ENCODE assay signal across 11 cellular contexts in genomic region chr11:57340228-57340627, GRCh38. TPM values are rescaled to one million over a fixed set of nuclear protein-coding genes. Genes with fewer than 3 reads are reported as not detected.
DNase-seq lines count a peak whose midpoint lies in the region; ATAC-seq, FAIRE-seq and TF ChIP-seq lines count a peak whose summit lies in the region.
"Had no signal": no experiment of that assay in that cellular context is flagged by ENCODE, and none has a peak within 500 bp of the region (broad histone marks: within the 10 kb centered on the region; RNA-seq: fewer than 3 reads in every experiment).

No MANE protein-coding gene starts in this region.

- peak; percentile 52 for TF ChIP-seq RAD21 in HCT116 (IDR thresholded peaks at IDR 0.05; ENCODE audit: low read depth)

- no peaks in the 10 kb centered on the region for H3K36me3 Mint-ChIP-seq in activated naive CD8-positive, alpha-beta T cell treated with anti-CD3 and anti-CD28 coated beads for 36 hours
- H3K36me3 Mint-ChIP-seq: activated CD4-positive, alpha-beta memory T cell treated with anti-CD3 and anti-CD28 coated beads for 36 hours had no signal

- H3K9ac ChIP-seq in HCT116 (ENCODE audit: low read length): no peak overlapping the region

- peaks cover 3% of the 10 kb centered on the region for H3K79me2 ChIP-seq in HCT116 (ENCODE audit: insufficient read depth, low read length)

- no peaks in the 10 kb centered on the region for H3K9me3 Mint-ChIP-seq in activated naive CD8-positive, alpha-beta T cell treated with anti-CD3 and anti-CD28 coated beads for 36 hours
- H3K9me3 Mint-ChIP-seq: activated CD4-positive, alpha-beta memory T cell treated with anti-CD3 and anti-CD28 coated beads for 36 hours had no signal

- FAIRE-seq in GM12892 (lab: Jason Lieb, UNC): no peak

- no peak overlapping the region for H2AFZ ChIP-seq in HCT116 (ENCODE audit: low read depth, low read length, poor library complexity, severe bottlenecking)

- RAD21 ChIA-PET in HCT116 (lab: Charles Lee; ENCODE audit: low non-redundant PET in 1 of 2, low total read pairs in 2 of 2, uncharacterized antibody in 2 of 2, unreplicated experiment in 2 of 2): no interaction called here

- H3K27me3 ChIP-seq in HCT116 (ENCODE audit: insufficient read depth, low read length): no peaks in the 10 kb centered on the region
- H3K27me3 ChIP-seq: thyroid gland had no signal

- no peak overlapping the region for H3K4me2 ChIP-seq in HCT116 (ENCODE audit: low read length)

- H3K27ac Mint-ChIP-seq in activated naive CD8-positive, alpha-beta T cell treated with anti-CD3 and anti-CD28 coated beads for 36 hours: no peak overlapping the region
- H3K27ac Mint-ChIP-seq: activated CD4-positive, alpha-beta memory T cell treated with anti-CD3 and anti-CD28 coated beads for 36 hours had no signal

- no peak overlapping the region for H3K4me3 Mint-ChIP-seq in activated naive CD8-positive, alpha-beta T cell treated with anti-CD3 and anti-CD28 coated beads for 36 hours
- H3K4me3 Mint-ChIP-seq: activated CD4-positive, alpha-beta memory T cell treated with anti-CD3 and anti-CD28 coated beads for 36 hours had no signal

- peaks cover 11% of the 10 kb centered on the region for H3K4me1 Mint-ChIP-seq in activated naive CD8-positive, alpha-beta T cell treated with anti-CD3 and anti-CD28 coated beads for 36 hours

- ATAC-seq in HCT116 (peak; percentile 51), HG02798 (IDR thresholded peaks at IDR 0.05; ENCODE audit: poor library complexity, unreplicated experiment) (no peak), GM21576 (IDR thresholded peaks at IDR 0.05; ENCODE audit: unreplicated experiment) (no peak)

- CTCF ChIA-PET in AG04449 (lab: Yijun Ruan, JAX): interaction anchor here (0.7 to 4.7 kb wide), 11 partner anchors 7 to 498 kb away, joined by 3 to 35 read pairs (median 3); no protein-coding TSS in a partner anchor
- CTCF ChIA-PET in HCT116 (lab: Charles Lee): interaction anchor here (1.2 kb wide), 1 partner anchor 13 kb away, joined by 3 read pairs; no protein-coding TSS in a partner anchor

- H3K9me2 ChIP-seq in HCT116 (ENCODE audit: insufficient read depth): no peaks in the 10 kb centered on the region

- H4K20me1 ChIP-seq in HCT116 (ENCODE audit: insufficient read depth): no peaks in the 10 kb centered on the region

- H3K9me3 ChIP-seq in HCT116 (ENCODE audit: control insufficient read depth in 1 of 2, insufficient read depth in 1 of 2, low read depth in 1 of 2, low read length in 2 of 2): no peaks in the 10 kb centered on the region
- H3K9me3 ChIP-seq: Caco-2, thyroid gland had no signal

- POLR2A ChIA-PET in AG04449 (lab: Yijun Ruan, JAX): no interaction called here
- POLR2A ChIA-PET in HCT116 (lab: Charles Lee): no interaction called here

- no peak for DNase-seq in AG04449 (ENCODE audit: low read depth, low spot score)
- no peak for DNase-seq in HCT116 (ENCODE audit: low read depth, low spot score)
- DNase-seq in RPMI8226: peak; percentile 52
- peak; percentile 29 for DNase-seq in iris pigment epithelial cell (ENCODE audit: low read depth)
- no peak for DNase-seq in activated naive CD8-positive, alpha-beta T cell treated with anti-CD3 and anti-CD28 coated beads for 36 hours
- DNase-seq in GM12892 (ENCODE audit: insufficient read length): no peak
- DNase-seq: activated CD4-positive, alpha-beta memory T cell treated with anti-CD3 and anti-CD28 coated beads for 36 hours; thyroid gland had no signal

- H3K4me3 ChIP-seq in AG04449 (ENCODE audit: low read depth, low read length) (no peak overlapping the region), HCT116 (replicated peaks in 1 of 2; ENCODE audit: low read depth in 1 of 2, low read length in 2 of 2) (no peak overlapping the region)
- H3K4me3 ChIP-seq: thyroid gland had no signal

- H3K36me3 ChIP-seq in HCT116 (ENCODE audit: control insufficient read depth in 1 of 2, insufficient read depth in 2 of 2, low read length in 2 of 2): no peaks in the 10 kb centered on the region
- H3K36me3 ChIP-seq: thyroid gland had no signal

- no TSS peak for BruUV-seq in HCT116 (replicated peaks; lab: Mats Ljungman, UMichigan)

- TF ChIP-seq CTCF in AG04449 (IDR thresholded peaks at IDR 0.05; ENCODE audit: insufficient read depth, low read length, missing control alignments): peak; percentile 13
- TF ChIP-seq CTCF in HCT116 (IDR thresholded peaks at IDR 0.05 in 2 of 3, conservative IDR thresholded peaks at IDR 0.05 in 1 of 3; ENCODE audit: borderline replicate concordance in 1 of 3, insufficient read depth in 1 of 3, low read depth in 2 of 3, low read length in 2 of 3): peak; percentile 22 to 36 (median 32); a peak in 4 of 6 replicates

- intact Hi-C loops in HCT116 (cut with micrococcal nuclease): no loop called here

- TF ChIP-seq POLR2A in HCT116 (IDR thresholded peaks at IDR 0.05; ENCODE audit: borderline replicate concordance, extremely low read depth, insufficient read depth, insufficient read length) (no peak), GM12892 (IDR thresholded peaks at IDR 0.05; ENCODE audit: low read depth, low read length) (no peak)

- no peak overlapping the region for H3K27ac ChIP-seq in HCT116 (ENCODE audit: low read depth, low read length)
- H3K27ac ChIP-seq: thyroid gland had no signal

- peaks cover 4% of the 10 kb centered on the region for H3K27me3 Mint-ChIP-seq in activated naive CD8-positive, alpha-beta T cell treated with anti-CD3 and anti-CD28 coated beads for 36 hours
- H3K27me3 Mint-ChIP-seq: activated CD4-positive, alpha-beta memory T cell treated with anti-CD3 and anti-CD28 coated beads for 36 hours had no signal

- peaks cover 6 to 10% of the 10 kb centered on the region in 2 experiments; a peak in 3 of 4 replicates for H3K4me1 ChIP-seq in HCT116 (ENCODE audit: control insufficient read depth in 1 of 2, insufficient read depth in 2 of 2, low read length in 2 of 2)

TF ChIP-seq in HCT116, 20 proteins besides CTCF, POLR2A, EP300 and RAD21:
- no peak for TF ChIP-seq YY1 (IDR thresholded peaks at IDR 0.05; ENCODE audit: extremely low read depth, insufficient replicate concordance, low read depth, low read length)
- TF ChIP-seq, protein P1, sequence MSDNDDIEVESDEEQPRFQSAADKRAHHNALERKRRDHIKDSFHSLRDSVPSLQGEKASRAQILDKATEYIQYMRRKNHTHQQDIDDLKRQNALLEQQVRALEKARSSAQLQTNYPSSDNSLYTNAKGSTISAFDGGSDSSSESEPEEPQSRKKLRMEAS (IDR thresholded peaks at IDR 0.05): no peak
- no peak for TF ChIP-seq ELF1 (IDR thresholded peaks at IDR 0.05; ENCODE audit: borderline replicate concordance, low read depth)
- TF ChIP-seq ZNF274 (IDR thresholded peaks at IDR 0.05; ENCODE audit: low read depth, low read length): no peak
- TF ChIP-seq EZH2phosphoT487 (IDR thresholded peaks at IDR 0.05; ENCODE audit: borderline replicate concordance): no peak
- TF ChIP-seq CEBPB (IDR thresholded peaks at IDR 0.05; ENCODE audit: low read depth): no peak
- no peak for TF ChIP-seq SRF (IDR thresholded peaks at IDR 0.05; ENCODE audit: low read depth)
- no peak for TF ChIP-seq SIN3A (IDR thresholded peaks at IDR 0.05; ENCODE audit: low read depth)

RNA-seq across cellular contexts. Expression of gene P2RX3, which starts 2.1 kb away (rescaled TPM):
- total RNA-seq in HCT116 (2021; ENCODE audit: unreplicated experiment): not detected
- 0.03 and 0.05 TPM in 2 replicates for polyA plus RNA-seq in HCT116 (2012)
- not detected for total RNA-seq in activated naive CD8-positive, alpha-beta T cell treated with anti-CD3 and anti-CD28 coated beads for 36 hours
- not detected for polyA plus RNA-seq in GM12892 (2012; ENCODE audit: missing spikeins)
- total RNA-seq: activated CD4-positive, alpha-beta memory T cell treated with anti-CD3 and anti-CD28 coated beads for 36 hours; Caco-2; thyroid gland had no signal

RNA-seq across cellular contexts. Expression of gene SSRP1, which starts 4.5 kb away (rescaled TPM):
- total RNA-seq in HCT116 (2021; ENCODE audit: unreplicated experiment): 260 TPM
- polyA plus RNA-seq in HCT116 (2012): 259 and 291 TPM in 2 replicates
- total RNA-seq in activated naive CD8-positive, alpha-beta T cell treated with anti-CD3 and anti-CD28 coated beads for 36 hours: 100 to 1,000 TPM; 318 to 332 TPM
- 117 TPM for polyA plus RNA-seq in GM12892 (2012; ENCODE audit: missing spikeins)

RNA-seq across cellular contexts. Expression of gene TNKS1BP1, which starts 15.5 kb away (rescaled TPM):
- total RNA-seq in HCT116 (2021; ENCODE audit: unreplicated experiment): 77.6 TPM
- 61.2 and 63.1 TPM in 2 replicates for polyA plus RNA-seq in HCT116 (2012)
- total RNA-seq in activated naive CD8-positive, alpha-beta T cell treated with anti-CD3 and anti-CD28 coated beads for 36 hours: 10 to 100 TPM; 20.8 to 22.1 TPM
- 5.8 TPM for polyA plus RNA-seq in GM12892 (2012; ENCODE audit: missing spikeins)

RNA-seq across cellular contexts. Expression of gene PRG3, which starts 40.7 kb away (rescaled TPM):
- not detected for total RNA-seq in HCT116 (2021; ENCODE audit: unreplicated experiment)
- polyA plus RNA-seq in HCT116 (2012): not detected in 2 replicates
- total RNA-seq in activated naive CD8-positive, alpha-beta T cell treated with anti-CD3 and anti-CD28 coated beads for 36 hours: not detected
- polyA plus RNA-seq in GM12892 (2012; ENCODE audit: missing spikeins): not detected
- total RNA-seq: activated CD4-positive, alpha-beta memory T cell treated with anti-CD3 and anti-CD28 coated beads for 36 hours; Caco-2; thyroid gland had no signal

RNA-seq across cellular contexts. Expression of gene PRG2, which starts 50.2 kb away (rescaled TPM):
- 0.81 TPM for total RNA-seq in HCT116 (2021; ENCODE audit: unreplicated experiment)
- 0.17 and 0.59 TPM in 2 replicates for polyA plus RNA-seq in HCT116 (2012)
- total RNA-seq in activated naive CD8-positive, alpha-beta T cell treated with anti-CD3 and anti-CD28 coated beads for 36 hours: 1 to 10 TPM in 1 of 2 experiments, under 1 TPM in 1; 0.54 to 2.1 TPM
- polyA plus RNA-seq in GM12892 (2012; ENCODE audit: missing spikeins): 0.70 TPM
- total RNA-seq: Caco-2 had no signal

Comparison
In these comparisons a context has a peak if more than half of its experiments do, and no peak if none do; other contexts are left out.
1. DNase-seq: peak in RPMI8226 (single experiment) and iris pigment epithelial cell (single experiment); none in AG04449 (single experiment), HCT116 (single experiment), activated naive CD8-positive, alpha-beta T cell treated with anti-CD3 and anti-CD28 coated beads for 36 hours (single experiment) and GM12892 (single experiment).